23 cellular contexts compared by ENCODE assay signal in the genomic region with DNA sequence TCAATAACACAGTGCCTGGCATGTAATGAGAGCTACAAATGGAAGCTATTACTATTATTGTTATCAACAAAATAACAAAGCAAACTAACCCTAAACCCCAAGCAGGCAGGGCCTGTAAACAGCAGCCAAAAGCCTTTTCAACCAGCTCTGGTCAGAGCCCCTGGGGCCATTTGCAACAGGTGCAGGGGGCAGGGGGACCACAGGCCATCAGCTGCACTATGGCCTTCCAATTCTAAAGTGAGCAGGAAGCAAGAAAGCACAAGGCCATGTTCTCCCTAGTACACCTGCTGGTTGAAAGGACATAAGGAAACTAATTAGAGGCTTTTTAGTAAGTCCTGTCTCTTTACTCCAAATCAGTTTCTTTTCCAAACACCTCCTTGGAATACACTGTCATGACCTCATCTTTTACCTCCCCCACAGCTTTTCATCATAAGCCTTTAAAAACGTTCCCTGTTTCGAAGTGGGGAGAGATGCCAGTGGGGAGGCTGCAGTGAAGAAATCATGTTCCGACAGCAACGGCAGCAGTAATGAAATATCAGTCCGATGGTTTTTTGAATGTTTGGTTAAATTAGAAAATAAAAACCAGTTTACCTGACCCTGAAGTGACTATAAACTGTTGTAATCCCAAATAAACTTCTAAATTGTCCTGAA.
"Had no signal": no experiment of that assay in that cellular context is flagged by ENCODE, and none has a peak within 500 bp of the region (broad histone marks: within the 10 kb centered on the region; RNA-seq: fewer than 3 reads in every experiment).

No MANE protein-coding gene starts in this region.

- H3K27me3 ChIP-seq: body of pancreas, foreskin keratinocyte, testis, upper lobe of left lung had no signal

- H3K27ac ChIP-seq: body of pancreas, foreskin keratinocyte, upper lobe of left lung had no signal

- H3K9me3 ChIP-seq: body of pancreas, testis, upper lobe of left lung had no signal

- H3K4me1 ChIP-seq: body of pancreas, foreskin keratinocyte had no signal

- DNase-seq: activated CD4-positive, alpha-beta T cell treated with anti-CD3 and anti-CD28 coated beads, Interleukin-2, amount 10 ng/mL, durations not matched to agents 7 days and 5 days; activated CD4-positive, CD25-positive, alpha-beta regulatory T cell; activated CD8-positive, alpha-beta memory T cell treated with anti-CD3 and anti-CD28 coated beads for 24 hours; activated CD8-positive, alpha-beta memory T cell treated with anti-CD3 and anti-CD28 coated beads, Interleukin-2, amount 50 U/mL, for 48 hours; activated gamma-delta T cell; activated T-cell treated with anti-CD3 and anti-CD28 coated beads, Interleukin-2, amount 50 U/mL, for 72 hours; amniotic stem cell; body of pancreas; effector memory CD8-positive, alpha-beta T cell; foreskin keratinocyte; glutamatergic neuron; hippocampal formation; left cardiac atrium; mesendoderm; small intestine; stimulated activated CD4-positive, alpha-beta T cell treated with anti-CD3 and anti-CD28 coated beads, Interleukin-15, amount 100 ng/mL, for 24 hours; stimulated activated CD4-positive, alpha-beta T cell treated with anti-CD3 and anti-CD28 coated beads, Interleukin-2, amount 100 ng/mL, for 48 hours; stimulated activated naive CD8-positive, alpha-beta T cell treated with anti-CD3 and anti-CD28 coated beads, Interleukin-15, amount 100 ng/mL, for 72 hours; T-helper 1 cell; T-helper 9 cell; testis; upper lobe of left lung had no signal

- ATAC-seq: activated T-cell treated with anti-CD3 and anti-CD28 coated beads, Interleukin-2, amount 50 U/mL, for 72 hours; body of pancreas; effector memory CD8-positive, alpha-beta T cell; foreskin keratinocyte; natural killer cell treated with Interleukin-12 subunit alpha and Interleukin-12 subunit beta and Interleukin-15 and Interleukin-18, amount 100 ng/mL, for 72 hours; stimulated activated naive CD8-positive, alpha-beta T cell treated with anti-CD3 and anti-CD28 coated beads, Interleukin-15, amount 100 ng/mL, for 72 hours had no signal

- H3K4me3 ChIP-seq: body of pancreas, testis, upper lobe of left lung had no signal
